8 cellular contexts compared by ENCODE assay signal in the genomic region with DNA sequence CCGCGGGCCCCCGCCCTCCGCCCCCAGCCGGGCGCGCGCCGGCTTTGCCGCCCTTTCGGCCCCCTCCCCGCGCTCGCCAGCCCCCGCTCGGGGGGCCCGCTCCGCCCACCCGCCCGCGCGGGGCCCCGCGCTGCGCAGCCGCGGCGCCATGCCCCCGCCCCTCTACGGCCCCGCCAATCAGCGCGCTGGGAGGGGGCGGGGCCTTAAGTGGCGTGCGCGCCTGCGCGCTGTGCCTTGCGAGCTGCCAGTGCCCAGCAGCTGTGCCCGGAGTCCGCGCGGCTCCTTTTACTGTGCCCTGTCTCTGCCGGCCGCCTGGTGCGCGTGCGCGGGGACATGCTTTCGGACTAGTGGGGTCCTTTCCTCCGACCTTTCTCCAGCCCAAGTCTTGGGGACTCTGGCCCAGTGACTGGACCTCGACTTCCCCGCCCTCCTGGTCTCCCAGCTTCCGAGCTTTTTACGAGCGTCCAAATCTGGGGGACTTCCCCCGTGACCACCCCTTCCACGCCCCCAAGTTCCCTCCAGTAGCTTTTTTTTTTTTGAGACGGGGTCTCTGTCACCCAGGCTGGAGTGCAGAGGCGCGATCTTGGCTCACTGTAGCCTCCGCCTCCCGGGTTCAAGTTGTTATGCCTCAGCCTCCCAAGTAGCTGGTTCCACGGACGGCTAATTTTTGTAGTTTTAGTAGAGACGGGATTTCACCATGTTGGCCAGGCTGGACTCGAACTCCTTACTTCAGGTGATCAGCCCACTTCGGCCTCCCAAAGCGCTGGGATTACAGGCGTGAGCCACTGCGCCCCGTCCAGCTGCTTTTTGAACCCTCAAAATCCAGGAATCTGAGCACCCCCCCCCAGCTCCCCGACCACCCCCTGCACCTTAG. TPM values are rescaled to one million over a fixed set of nuclear protein-coding genes. Genes with fewer than 3 reads are reported as not detected.
DNase-seq lines count a peak whose midpoint lies in the region; TF ChIP-seq lines count a peak whose summit lies in the region.

A gene with protein sequence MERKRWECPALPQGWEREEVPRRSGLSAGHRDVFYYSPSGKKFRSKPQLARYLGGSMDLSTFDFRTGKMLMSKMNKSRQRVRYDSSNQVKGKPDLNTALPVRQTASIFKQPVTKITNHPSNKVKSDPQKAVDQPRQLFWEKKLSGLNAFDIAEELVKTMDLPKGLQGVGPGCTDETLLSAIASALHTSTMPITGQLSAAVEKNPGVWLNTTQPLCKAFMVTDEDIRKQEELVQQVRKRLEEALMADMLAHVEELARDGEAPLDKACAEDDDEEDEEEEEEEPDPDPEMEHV (minus strand): TSS at position 111 of the 874 bp plus-strand sequence. CDS start 234 bp downstream, outside the sequence.

- H3K27me3 ChIP-seq in SK-N-SH (ENCODE audit: insufficient read depth) (no peaks in the 10 kb centered on the region), osteoblast (ENCODE audit: insufficient read depth, low read length) (no peaks in the 10 kb centered on the region), testis (no peaks in the 10 kb centered on the region)

- WGBS in SK-N-SH (ENCODE audit: low lambda C conversion rate): 32% methylated on average over 21 of the region's 74 CpGs
- WGBS in testis, 2 donors: 12 to 14% methylated on average over 21 to 38 of the region's 74 CpGs

- H3K9me3 ChIP-seq in SK-N-SH (no peaks in the 10 kb centered on the region), osteoblast (ENCODE audit: low read depth, low read length) (no peaks in the 10 kb centered on the region), testis (no peaks in the 10 kb centered on the region)

- H3K4me3 Mint-ChIP-seq in activated naive CD4-positive, alpha-beta T cell treated with anti-CD3 and anti-CD28 coated beads, Interleukin-2, amount 50 U/mL, for 24 hours: peak within 1 kb of the TSS; percentile 94

- no peaks in the 10 kb centered on the region for H3K27me3 Mint-ChIP-seq in activated naive CD4-positive, alpha-beta T cell treated with anti-CD3 and anti-CD28 coated beads, Interleukin-2, amount 50 U/mL, for 24 hours

- peak within 1 kb of the TSS; percentile 97 for H3K9ac ChIP-seq in SK-N-SH

- H3K36me3 ChIP-seq in SK-N-SH (replicated peaks in 1 of 2; ENCODE audit: control insufficient read depth in 1 of 2, insufficient read depth in 2 of 2, low read length in 1 of 2): peaks cover 8 to 14% of the 10 kb centered on the region in 2 experiments
- H3K36me3 ChIP-seq in osteoblast (ENCODE audit: insufficient read depth, low read length): peaks cover 24% of the 10 kb centered on the region
- H3K36me3 ChIP-seq in testis (ENCODE audit: low read depth, missing control alignments): no peaks in the 10 kb centered on the region

- H3K27ac ChIP-seq in SK-N-SH (ENCODE audit: low read depth in 2 of 2, low read length in 1 of 2) (peak within 1 kb of the TSS; percentile 82 to 93), osteoblast (ENCODE audit: low read depth, low read length) (peak within 1 kb of the TSS; percentile 75), testis (peak within 1 kb of the TSS; percentile 82 to 96)

- intact Hi-C loops in testis (cut with DNase I; ENCODE audit: low total_unique reads): no loop called here

- H4K20me1 ChIP-seq in SK-N-SH (ENCODE audit: insufficient read depth): peaks cover 21% of the 10 kb centered on the region; the same call in 1 of the 2 replicates
- peaks cover 26% of the 10 kb centered on the region for H4K20me1 ChIP-seq in osteoblast (ENCODE audit: insufficient read depth, low read length)

- TF ChIP-seq CTCF in HFF-Myc (IDR thresholded peaks at IDR 0.05; ENCODE audit: low read depth, low read length, missing control alignments): no peak
- no peak for TF ChIP-seq CTCF in NB4 (IDR thresholded peaks at IDR 0.05; ENCODE audit: low read depth, low read length)
- no peak for TF ChIP-seq CTCF in SK-N-SH (IDR thresholded peaks at IDR 0.05)
- TF ChIP-seq CTCF in osteoblast (IDR thresholded peaks at IDR 0.05; ENCODE audit: extremely low read depth, low read depth, low read length): no peak
- TF ChIP-seq CTCF in testis (IDR thresholded peaks at IDR 0.05): peak in 1 of 3 experiments; percentile 32

- peak; percentile 99 for DNase-seq in GM03348 (ENCODE audit: low spot score)
- DNase-seq in HFF-Myc (ENCODE audit: extremely low read depth, low read depth): peak; percentile 54
- DNase-seq in NB4 (ENCODE audit: low read depth): peak; percentile 89
- peak; percentile 100 for DNase-seq in SK-N-SH
- DNase-seq in glomerular visceral epithelial cell (ENCODE audit: extremely low spot score): peak; percentile 96
- DNase-seq in osteoblast (ENCODE audit: insufficient read length, low spot score, missing footprints): peak; percentile 100
- DNase-seq in testis: peak; percentile 95

- H3K4me1 Mint-ChIP-seq in activated naive CD4-positive, alpha-beta T cell treated with anti-CD3 and anti-CD28 coated beads, Interleukin-2, amount 50 U/mL, for 24 hours: peaks cover 12% of the 10 kb centered on the region

- peaks cover 7% of the 10 kb centered on the region for H3K36me3 Mint-ChIP-seq in activated naive CD4-positive, alpha-beta T cell treated with anti-CD3 and anti-CD28 coated beads, Interleukin-2, amount 50 U/mL, for 24 hours

- H3K4me2 ChIP-seq in SK-N-SH (peak within 1 kb of the TSS; percentile 99), osteoblast (ENCODE audit: insufficient read depth, low read length) (peak within 1 kb of the TSS; percentile 97)

- no peak for TF ChIP-seq RAD21 in SK-N-SH (IDR thresholded peaks at IDR 0.05; ENCODE audit: low read length)

- POLR2A ChIA-PET in SK-N-SH (lab: Yijun Ruan, JAX): interaction anchor here (0.5 to 1.3 kb wide), 6 partner anchors 9 to 267 kb away, joined by 3 to 15 read pairs (median 4); a partner anchor contains a TSS

- H3K27ac Mint-ChIP-seq in activated naive CD4-positive, alpha-beta T cell treated with anti-CD3 and anti-CD28 coated beads, Interleukin-2, amount 50 U/mL, for 24 hours: peak within 1 kb of the TSS; percentile 93

- peaks cover 8% of the 10 kb centered on the region for H3F3A ChIP-seq in SK-N-SH (replicated peaks; ENCODE audit: insufficient read depth)

- H3K4me3 ChIP-seq in HFF-Myc (replicated peaks; ENCODE audit: low read depth, low read length) (peak within 1 kb of the TSS; percentile 97), NB4 (ENCODE audit: low read depth, low read length) (peak within 1 kb of the TSS; percentile 92), SK-N-SH (ENCODE audit: low read depth in 2 of 2, low read length in 1 of 2) (peak within 1 kb of the TSS; percentile 69 to 88), osteoblast (ENCODE audit: insufficient read depth, low read length) (peak within 1 kb of the TSS; percentile 92), testis (peak within 1 kb of the TSS; percentile 79 to 89)

- no peaks in the 10 kb centered on the region for H3K9me2 ChIP-seq in SK-N-SH

- H2AFZ ChIP-seq in SK-N-SH (ENCODE audit: low read depth) (peak within 1 kb of the TSS; percentile 82), osteoblast (ENCODE audit: low read length) (peak within 1 kb of the TSS; percentile 87)

- peak in 1 of 2 experiments; percentile 45; a peak in 1 of 4 replicates for TF ChIP-seq EP300 in SK-N-SH (IDR thresholded peaks at IDR 0.05; ENCODE audit: borderline replicate concordance in 1 of 2, low read depth in 1 of 2, low read length in 1 of 2)

- CTCF ChIA-PET in SK-N-SH (lab: Yijun Ruan, JAX): interaction anchor here (1.2 to 4.2 kb wide), 3 partner anchors 13 to 203 kb away, joined by 3 to 24 read pairs (median 5); no protein-coding TSS in a partner anchor

- TF ChIP-seq POLR2A in NB4 (IDR thresholded peaks at IDR 0.05; ENCODE audit: extremely low read depth, insufficient read length) (peak; percentile 49), testis (IDR thresholded peaks at IDR 0.05) (no peak)

- H3K79me2 ChIP-seq in SK-N-SH (ENCODE audit: insufficient read depth): peaks cover 41% of the 10 kb centered on the region
- H3K79me2 ChIP-seq in osteoblast (ENCODE audit: insufficient read depth, low read length): peaks cover 46% of the 10 kb centered on the region

- no peaks in the 10 kb centered on the region for H3K9me3 Mint-ChIP-seq in activated naive CD4-positive, alpha-beta T cell treated with anti-CD3 and anti-CD28 coated beads, Interleukin-2, amount 50 U/mL, for 24 hours

- H3K4me1 ChIP-seq in SK-N-SH (ENCODE audit: control insufficient read depth in 1 of 2, insufficient read depth in 2 of 2, low read depth in 1 of 2, low read length in 1 of 2) (peaks cover 8 to 9% of the 10 kb centered on the region in 2 experiments; a peak in 1 of 4 replicates), osteoblast (ENCODE audit: insufficient read depth, low read length) (peaks cover 21% of the 10 kb centered on the region), testis (peaks cover 15% of the 10 kb centered on the region)

TF ChIP-seq in SK-N-SH, 30 proteins besides CTCF, POLR2A, EP300 and RAD21 (continues in another document):
- TF ChIP-seq RFX5 (IDR thresholded peaks at IDR 0.05; ENCODE audit: low read length) (no peak), MXI1 (IDR thresholded peaks at IDR 0.05; ENCODE audit: low read depth, low read length) (peak; percentile 62), TAF1 (IDR thresholded peaks at IDR 0.05; ENCODE audit: borderline replicate concordance, low read depth, low read length) (peak; percentile 63; the same call in 1 of the 2 replicates)
- TF ChIP-seq, protein P1, sequence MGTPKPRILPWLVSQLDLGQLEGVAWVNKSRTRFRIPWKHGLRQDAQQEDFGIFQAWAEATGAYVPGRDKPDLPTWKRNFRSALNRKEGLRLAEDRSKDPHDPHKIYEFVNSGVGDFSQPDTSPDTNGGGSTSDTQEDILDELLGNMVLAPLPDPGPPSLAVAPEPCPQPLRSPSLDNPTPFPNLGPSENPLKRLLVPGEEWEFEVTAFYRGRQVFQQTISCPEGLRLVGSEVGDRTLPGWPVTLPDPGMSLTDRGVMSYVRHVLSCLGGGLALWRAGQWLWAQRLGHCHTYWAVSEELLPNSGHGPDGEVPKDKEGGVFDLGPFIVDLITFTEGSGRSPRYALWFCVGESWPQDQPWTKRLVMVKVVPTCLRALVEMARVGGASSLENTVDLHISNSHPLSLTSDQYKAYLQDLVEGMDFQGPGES (IDR thresholded peaks at IDR 0.05; ENCODE audit: low read depth, low read length): no peak
- TF ChIP-seq, protein P2, sequence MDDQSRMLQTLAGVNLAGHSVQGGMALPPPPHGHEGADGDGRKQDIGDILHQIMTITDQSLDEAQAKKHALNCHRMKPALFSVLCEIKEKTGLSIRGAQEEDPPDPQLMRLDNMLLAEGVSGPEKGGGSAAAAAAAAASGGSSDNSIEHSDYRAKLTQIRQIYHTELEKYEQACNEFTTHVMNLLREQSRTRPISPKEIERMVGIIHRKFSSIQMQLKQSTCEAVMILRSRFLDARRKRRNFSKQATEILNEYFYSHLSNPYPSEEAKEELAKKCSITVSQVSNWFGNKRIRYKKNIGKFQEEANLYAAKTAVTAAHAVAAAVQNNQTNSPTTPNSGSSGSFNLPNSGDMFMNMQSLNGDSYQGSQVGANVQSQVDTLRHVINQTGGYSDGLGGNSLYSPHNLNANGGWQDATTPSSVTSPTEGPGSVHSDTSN (IDR thresholded peaks at IDR 0.05): peak; percentile 25; the same call in 1 of the 2 replicates

RNA-seq across cellular contexts. Expression of the gene that starts here (rescaled TPM):
- 74.1 and 96.5 TPM in 2 replicates for polyA plus RNA-seq in SK-N-SH (2012; rRNA removed)
- 44.9 and 52.3 TPM in 2 replicates for polyA plus RNA-seq in SK-N-SH (2012; cell fraction: cytosol; rRNA removed)
- polyA plus RNA-seq in SK-N-SH (2012; cell fraction: nucleus; rRNA removed): 183 and 250 TPM in 2 replicates
- 76.9 and 78.5 TPM in 2 replicates for total RNA-seq in osteoblast
- 100 to 1,000 TPM; 146 to 153 TPM for total RNA-seq in testis
- polyA plus RNA-seq in testis (ENCODE audit: insufficient read depth, low read depth, low replicate concordance): 78.3 TPM

Comparison
In these comparisons a context has a peak if more than half of its experiments do, and no peak if none do; other contexts are left out.
1. Peak in every context shown above with its lines: DNase-seq, H3K4me3 ChIP-seq and H3K27ac ChIP-seq.